In the genomic region with DNA sequence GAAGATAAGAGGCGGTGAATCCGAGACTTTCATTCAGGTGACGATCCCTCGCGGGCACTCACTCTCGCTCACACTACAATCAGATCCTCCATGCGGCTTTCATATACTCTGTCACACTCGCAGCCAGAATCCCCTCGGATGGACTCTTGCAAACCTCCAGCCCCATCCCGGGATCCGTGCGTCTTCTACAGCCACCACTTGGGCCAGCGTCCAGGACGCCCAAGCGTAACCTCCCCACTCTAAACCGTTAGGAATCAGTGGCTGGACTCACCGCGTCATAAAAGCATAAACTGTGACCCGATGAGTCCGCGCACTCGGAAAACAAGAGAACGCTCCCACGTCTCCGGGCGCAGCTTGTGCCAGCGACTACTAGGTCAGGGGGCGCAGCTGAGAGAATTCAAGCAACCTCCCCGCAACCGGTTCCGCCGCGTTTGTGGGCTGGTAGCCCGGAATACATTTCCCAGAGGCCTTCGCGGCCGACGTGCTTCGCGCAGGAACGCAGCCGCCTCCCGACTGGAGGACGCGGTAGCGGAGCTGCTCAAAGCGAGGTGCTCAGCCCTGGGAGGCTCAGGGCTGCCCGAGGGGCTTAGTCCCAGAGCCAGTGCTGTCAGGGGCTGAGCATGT, we compare ENCODE assay signal across 8 cellular contexts. TPM values are rescaled to one million over a fixed set of nuclear protein-coding genes. Genes with fewer than 3 reads are reported as not detected.
DNase-seq lines count a peak whose midpoint lies in the region; ATAC-seq, FAIRE-seq and TF ChIP-seq lines count a peak whose summit lies in the region.

No MANE protein-coding gene starts in this region.

- ATAC-seq in naive B cell (ENCODE audit: low read depth in 2 of 2) = peak; percentile 93 to 94
- no peak for ATAC-seq in GM19023 (IDR thresholded peaks at IDR 0.05; ENCODE audit: unreplicated experiment)
- ATAC-seq in GM19467 (IDR thresholded peaks at IDR 0.05; ENCODE audit: unreplicated experiment) = no peak

- H3K27me3 Mint-ChIP-seq in activated T-helper 2 cell treated with anti-CD3 and anti-CD28 coated beads, Interferon-gamma antibody, Interleukin-2, Interleukin-4, amounts not matched to agents 10 μg/mL and 5 μg/mL and 100 μg/mL, durations not matched to agents 14 hours and 24 hours and 36 hours (ENCODE audit: low read depth) = no peaks in the 10 kb centered on the region
- H3K27me3 Mint-ChIP-seq in naive B cell = no peaks in the 10 kb centered on the region

- peaks cover 15% of the 10 kb centered on the region for H3K36me3 Mint-ChIP-seq in activated T-helper 2 cell treated with anti-CD3 and anti-CD28 coated beads, Interferon-gamma antibody, Interleukin-2, Interleukin-4, amounts not matched to agents 10 μg/mL and 5 μg/mL and 100 μg/mL, durations not matched to agents 14 hours and 24 hours and 36 hours (ENCODE audit: low read depth)
- H3K36me3 Mint-ChIP-seq in naive B cell = peaks cover 0 to 12% of the 10 kb centered on the region in 2 donors

- TF ChIP-seq CTCF in fibroblast of mammary gland (conservative IDR thresholded peaks at IDR 0.05; ENCODE audit: control insufficient read depth, insufficient read depth, low read depth, low read length) = no peak

- peaks cover 35% of the 10 kb centered on the region for H3K9me3 Mint-ChIP-seq in activated T-helper 2 cell treated with anti-CD3 and anti-CD28 coated beads, Interferon-gamma antibody, Interleukin-2, Interleukin-4, amounts not matched to agents 10 μg/mL and 5 μg/mL and 100 μg/mL, durations not matched to agents 14 hours and 24 hours and 36 hours
- H3K9me3 Mint-ChIP-seq in naive B cell = peaks cover 0 to 7% (median 2%) of the 10 kb centered on the region in 7 donors

- peak overlapping the region; percentile 52 for H3K27ac Mint-ChIP-seq in activated T-helper 2 cell treated with anti-CD3 and anti-CD28 coated beads, Interferon-gamma antibody, Interleukin-2, Interleukin-4, amounts not matched to agents 10 μg/mL and 5 μg/mL and 100 μg/mL, durations not matched to agents 14 hours and 24 hours and 36 hours
- peak overlapping the region; percentile 95 to 100 (median 96) for H3K27ac Mint-ChIP-seq in naive B cell

- intact Hi-C loops in activated T-helper 2 cell treated with anti-CD3 and anti-CD28 coated beads, Interferon-gamma antibody, Interleukin-2, Interleukin-4, amounts not matched to agents 10 μg/mL and 5 μg/mL and 100 μg/mL, durations not matched to agents 14 hours and 24 hours and 36 hours (cut with micrococcal nuclease) = no loop called here

- DNase-seq in GM12891 (ENCODE audit: insufficient read length, low spot score) (peak; percentile 49), OCI-M1 (lab: John Stamatoyannopoulos, UW) (peak; percentile 87), fibroblast of mammary gland (ENCODE audit: low read depth) (peak; percentile 94), naive B cell (peak; percentile 78)
- peak; percentile 50 for DNase-seq in activated T-helper 2 cell treated with anti-CD3 and anti-CD28 coated beads, Interferon-gamma antibody, Interleukin-2, Interleukin-4, amounts not matched to agents 10 μg/mL and 5 μg/mL and 100 μg/mL, durations not matched to agents 14 hours and 24 hours and 36 hours (ENCODE audit: low spot score)
- DNase-seq in stimulated activated CD8-positive, alpha-beta memory T cell treated with anti-CD3 and anti-CD28 coated beads, Interleukin-4, amount 100 ng/mL, for 48 hours = peak; percentile 84

- H3K4me3 Mint-ChIP-seq in activated T-helper 2 cell treated with anti-CD3 and anti-CD28 coated beads, Interferon-gamma antibody, Interleukin-2, Interleukin-4, amounts not matched to agents 10 μg/mL and 5 μg/mL and 100 μg/mL, durations not matched to agents 14 hours and 24 hours and 36 hours (ENCODE audit: low read depth) = peak overlapping the region; percentile 79
- H3K4me3 Mint-ChIP-seq in naive B cell = peak overlapping the region; percentile 92 to 99 (median 97)

- H3K4me1 Mint-ChIP-seq in activated T-helper 2 cell treated with anti-CD3 and anti-CD28 coated beads, Interferon-gamma antibody, Interleukin-2, Interleukin-4, amounts not matched to agents 10 μg/mL and 5 μg/mL and 100 μg/mL, durations not matched to agents 14 hours and 24 hours and 36 hours (ENCODE audit: low read depth) = peaks cover 7% of the 10 kb centered on the region
- H3K4me1 Mint-ChIP-seq in naive B cell = peaks cover 8 to 21% (median 10%) of the 10 kb centered on the region in 3 donors

- no peak for TF ChIP-seq POLR2A in GM12891 (IDR thresholded peaks at IDR 0.05; ENCODE audit: low read depth, low read length)

- peak; percentile 92 for FAIRE-seq in GM12891 (lab: Jason Lieb, UNC)

- H3K4me3 ChIP-seq in fibroblast of mammary gland (ENCODE audit: control insufficient read depth, low read depth, low read length) = peak overlapping the region; percentile 71

TF ChIP-seq in GM12891, 5 proteins besides CTCF, POLR2A, EP300 and RAD21:
- TF ChIP-seq TAF1 (IDR thresholded peaks at IDR 0.05; ENCODE audit: low read depth, low read length) (no peak), POU2F2 (IDR thresholded peaks at IDR 0.05; ENCODE audit: low read depth, low read length) (no peak), POLR2AphosphoS5 (IDR thresholded peaks at IDR 0.05; ENCODE audit: low read depth, low read length) (no peak)

RNA-seq across cellular contexts. Expression of a gene that starts 27.6 kb away (rescaled TPM):
- polyA plus RNA-seq in GM12891 (2012; ENCODE audit: low read depth, missing spikeins) = 1.5 TPM
- 2.7 and 3.0 TPM in 2 replicates for total RNA-seq in activated T-helper 2 cell treated with anti-CD3 and anti-CD28 coated beads, Interferon-gamma antibody, Interleukin-2, Interleukin-4, amounts not matched to agents 10 μg/mL and 5 μg/mL and 100 μg/mL, durations not matched to agents 14 hours and 24 hours and 36 hours
- 1 to 10 TPM; 4.2 to 9.9 (median 6.6) TPM for polyA plus RNA-seq in naive B cell (ENCODE audit: low read depth in 6 of 6)

RNA-seq across cellular contexts. Expression of a gene that starts 36.7 kb away (rescaled TPM):
- 2.0 TPM for polyA plus RNA-seq in GM12891 (2012; ENCODE audit: low read depth, missing spikeins)
- total RNA-seq in activated T-helper 2 cell treated with anti-CD3 and anti-CD28 coated beads, Interferon-gamma antibody, Interleukin-2, Interleukin-4, amounts not matched to agents 10 μg/mL and 5 μg/mL and 100 μg/mL, durations not matched to agents 14 hours and 24 hours and 36 hours = 10.4 and 12.2 TPM in 2 replicates
- 1 to 10 TPM in 5 of 6 donors, not detected in 1; 1.9 to 3.6 (median 2.6) TPM for polyA plus RNA-seq in naive B cell (ENCODE audit: low read depth in 6 of 6)

Comparison
In these comparisons a context has a peak if more than half of its experiments do, and no peak if none do; other contexts are left out.
1. ATAC-seq: peak in naive B cell (2 of 2); none in GM19023 (single experiment) and GM19467 (single experiment).
2. Peak in every context shown above with its lines, with median percentiles within 50 percentile points of each other: DNase-seq.